ENCODE assay signal across 16 cellular contexts in the genomic region with DNA sequence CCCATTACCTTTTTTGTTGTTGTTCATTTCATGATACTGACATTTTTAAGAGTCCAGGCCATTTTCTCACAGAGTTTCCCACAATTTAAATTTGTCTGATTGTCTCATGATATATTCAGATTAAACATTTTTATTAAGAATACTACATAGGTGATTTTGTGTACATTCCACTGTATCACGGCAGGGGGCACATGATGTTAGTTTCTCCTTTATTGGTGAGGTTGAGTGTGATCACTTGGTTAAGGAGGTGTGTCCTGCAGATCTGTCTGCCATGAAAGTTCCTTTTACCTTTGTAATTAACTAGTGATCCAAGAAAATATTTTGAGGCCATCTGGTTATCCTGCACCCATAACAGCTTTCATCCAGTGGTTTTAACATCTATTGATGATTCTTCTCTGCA. TPM values are rescaled to one million over a fixed set of nuclear protein-coding genes. Genes with fewer than 3 reads are reported as not detected.
DNase-seq lines count a peak whose midpoint lies in the region; ATAC-seq, FAIRE-seq and TF ChIP-seq lines count a peak whose summit lies in the region.
"Had no signal": no experiment of that assay in that cellular context is flagged by ENCODE, and none has a peak within 500 bp of the region (broad histone marks: within the 10 kb centered on the region; RNA-seq: fewer than 3 reads in every experiment).

No MANE protein-coding gene starts in this region.

- intact Hi-C loops in CD14-positive monocyte (cut with micrococcal nuclease), result no loop called here

- no peak for ATAC-seq in GM21515 (IDR thresholded peaks at IDR 0.05; ENCODE audit: unreplicated experiment)

- H3K4me1 Mint-ChIP-seq in CD14-positive monocyte, result no peaks in the 10 kb centered on the region

- peaks cover 0 to 96% (median 0%) of the 10 kb centered on the region in 3 donors for H3K36me3 ChIP-seq in Peyer's patch
- H3K36me3 ChIP-seq in small intestine (ENCODE audit: control insufficient read depth in 2 of 2, insufficient read depth in 2 of 2, low read length in 2 of 2), result peaks cover 13 to 28% of the 10 kb centered on the region in 2 donors

- H3K4me1 ChIP-seq in Peyer's patch, result no peaks in the 10 kb centered on the region
- H3K4me1 ChIP-seq in small intestine (ENCODE audit: control insufficient read depth in 2 of 2, insufficient read depth in 1 of 2, low read depth in 1 of 2, low read length in 1 of 2), result no peaks in the 10 kb centered on the region
- H3K4me1 ChIP-seq: HAP-1, prostate gland had no signal

- no peak overlapping the region for H3K27ac ChIP-seq in Peyer's patch
- H3K27ac ChIP-seq in small intestine (ENCODE audit: low read depth in 1 of 2, low read length in 1 of 2), result no peak overlapping the region
- H3K27ac ChIP-seq: prostate gland had no signal

- H3K27me3 Mint-ChIP-seq in CD14-positive monocyte (ENCODE audit: low read depth in 3 of 3), result no peaks in the 10 kb centered on the region
- H3K27me3 Mint-ChIP-seq: stimulated activated naive B cell treated with anti-CD40 and anti-IgM and Interleukin-4, amounts not matched to agents 10 μg/mL and 1 μg/mL and 100 μg/mL, for 72 hours had no signal

- H3K4me3 Mint-ChIP-seq in CD14-positive monocyte, result no peak overlapping the region
- H3K4me3 Mint-ChIP-seq: stimulated activated naive B cell treated with anti-CD40 and anti-IgM and Interleukin-4, amounts not matched to agents 10 μg/mL and 1 μg/mL and 100 μg/mL, for 72 hours had no signal

- H3K4me3 ChIP-seq in Peyer's patch, result no peak overlapping the region
- no peak overlapping the region for H3K4me3 ChIP-seq in small intestine (ENCODE audit: low read depth in 1 of 2, low read length in 2 of 2)
- H3K4me3 ChIP-seq: HAP-1, prostate gland had no signal

- H3K9me3 ChIP-seq in Peyer's patch (no peaks in the 10 kb centered on the region), small intestine (ENCODE audit: control insufficient read depth, low read depth) (no peaks in the 10 kb centered on the region)
- H3K9me3 ChIP-seq: HAP-1, prostate gland had no signal

- H3K9me3 Mint-ChIP-seq in CD14-positive monocyte, result no peaks in the 10 kb centered on the region
- H3K9me3 Mint-ChIP-seq: stimulated activated naive B cell treated with anti-CD40 and anti-IgM and Interleukin-4, amounts not matched to agents 10 μg/mL and 1 μg/mL and 100 μg/mL, for 72 hours had no signal

- TF ChIP-seq POLR2A in Peyer's patch (IDR thresholded peaks at IDR 0.05), result no peak

- no peak overlapping the region for H3K27ac Mint-ChIP-seq in CD14-positive monocyte
- H3K27ac Mint-ChIP-seq: stimulated activated naive B cell treated with anti-CD40 and anti-IgM and Interleukin-4, amounts not matched to agents 10 μg/mL and 1 μg/mL and 100 μg/mL, for 72 hours had no signal

- H3K27me3 ChIP-seq in Peyer's patch (no peaks in the 10 kb centered on the region), small intestine (ENCODE audit: control insufficient read depth in 2 of 2, insufficient read depth in 2 of 2, low read length in 2 of 2) (no peaks in the 10 kb centered on the region)

- peak in 4 of 6 experiments; percentile 4 to 39 (median 22) for TF ChIP-seq CTCF in Peyer's patch (IDR thresholded peaks at IDR 0.05)
- no peak for TF ChIP-seq CTCF in CD14-positive monocyte (IDR thresholded peaks at IDR 0.05)

- 56 to 70% (median 65%) methylated on average over 1 of the region's 1 CpG for WGBS in small intestine, 3 donors

- FAIRE-seq in small intestine (lab: Jason Lieb, UNC), result no peak
- FAIRE-seq: RCC 7860 had no signal

- peaks cover 68 to 94% of the 10 kb centered on the region in 2 donors for H3K36me3 Mint-ChIP-seq in CD14-positive monocyte

- peak; percentile 16 for DNase-seq in stimulated activated CD4-positive, alpha-beta T cell treated with anti-CD3 and anti-CD28 coated beads, Interleukin-15, amount 100 ng/mL, for 24 hours
- DNase-seq in stimulated activated CD4-positive, alpha-beta T cell treated with anti-CD3 and anti-CD28 coated beads, Interleukin-2, amount 100 ng/mL, for 48 hours, result no peak
- no peak for DNase-seq in Peyer's patch
- peak; percentile 20 for DNase-seq in activated naive CD4-positive, alpha-beta T cell treated with anti-CD3 and anti-CD28 coated beads, Interleukin-2, amount 50 U/mL, for 16 hours
- DNase-seq in small intestine, result peak; percentile 12
- no peak for DNase-seq in iPS-NIHi11 (ENCODE audit: low spot score)
- DNase-seq in CD14-positive monocyte (ENCODE audit: low spot score), result no peak
- DNase-seq: activated effector memory CD4-positive, alpha-beta T cell treated with anti-CD3 and anti-CD28 coated beads, Interleukin-2, amount 50 U/mL, for 16 hours; EL; midbrain; stimulated activated CD4-positive, alpha-beta T cell treated with anti-CD3 and anti-CD28 coated beads, Interleukin-1b, Interleukin-23, amount 100 ng/mL, for 48 hours; stimulated activated naive B cell treated with anti-CD40 and anti-IgM and Interleukin-4, amounts not matched to agents 10 μg/mL and 1 μg/mL and 100 μg/mL, for 72 hours had no signal

RNA-seq across cellular contexts. Expression of a gene that starts 11.8 kb away (rescaled TPM):
- 10 to 100 TPM; 31.5 to 71.8 (median 46.7) TPM for total RNA-seq in Peyer's patch
- 10 to 100 TPM; 31.3 to 70.2 (median 48.4) TPM for polyA plus RNA-seq in small intestine
- polyA plus RNA-seq in CD14-positive monocyte, result 10 to 100 TPM; 11.7 to 18.3 TPM

RNA-seq across cellular contexts. Expression of a gene that starts 28.2 kb away (rescaled TPM):
- 1 to 10 TPM; 4.0 to 6.0 (median 5.0) TPM for total RNA-seq in Peyer's patch
- polyA plus RNA-seq in small intestine (1 to 10 TPM; 1.1 to 4.1 (median 3.1) TPM), CD14-positive monocyte (1 to 10 TPM; 1.1 to 1.5 TPM)

Comparison
In these comparisons a context has a peak if more than half of its experiments do, and no peak if none do; other contexts are left out.
1. DNase-seq: peak in stimulated activated CD4-positive, alpha-beta T cell treated with anti-CD3 and anti-CD28 coated beads, Interleukin-15, amount 100 ng/mL, for 24 hours (single experiment), activated naive CD4-positive, alpha-beta T cell treated with anti-CD3 and anti-CD28 coated beads, Interleukin-2, amount 50 U/mL, for 16 hours (single experiment) and small intestine (single experiment); none in stimulated activated CD4-positive, alpha-beta T cell treated with anti-CD3 and anti-CD28 coated beads, Interleukin-2, amount 100 ng/mL, for 48 hours (0 of 2), Peyer's patch (0 of 3), iPS-NIHi11 (single experiment) and CD14-positive monocyte (single experiment).